1 cellular context compared by ENCODE assay signal in the genomic region with DNA sequence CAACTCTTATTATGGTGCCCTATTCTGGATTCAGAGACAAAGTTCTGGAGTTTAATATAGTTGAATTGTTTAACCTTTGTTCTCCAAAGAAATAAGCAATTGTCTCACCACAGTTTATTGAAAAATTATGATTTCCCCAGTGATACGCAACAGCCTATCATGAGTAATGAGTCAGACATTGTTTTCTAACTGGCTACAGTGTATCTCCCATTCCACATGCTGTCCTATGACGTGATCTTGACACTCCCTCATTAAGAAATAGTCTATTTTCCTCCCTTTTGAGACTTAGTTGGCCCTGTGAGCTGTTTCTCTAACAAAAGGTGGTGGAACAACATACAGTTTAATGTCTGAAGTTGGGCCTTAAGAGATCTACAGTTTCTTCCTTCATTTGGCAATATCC.
TF ChIP-seq lines count a peak whose summit lies in the region.

No MANE protein-coding gene starts in this region.

TF ChIP-seq in GM23338, 12 proteins besides CTCF, POLR2A, EP300 and RAD21 (continued from another document):
- no peak for TF ChIP-seq POLR2AphosphoS5 (IDR thresholded peaks at IDR 0.05; ENCODE audit: low read depth)
